1 cellular context compared by ENCODE assay signal in the genomic region with DNA sequence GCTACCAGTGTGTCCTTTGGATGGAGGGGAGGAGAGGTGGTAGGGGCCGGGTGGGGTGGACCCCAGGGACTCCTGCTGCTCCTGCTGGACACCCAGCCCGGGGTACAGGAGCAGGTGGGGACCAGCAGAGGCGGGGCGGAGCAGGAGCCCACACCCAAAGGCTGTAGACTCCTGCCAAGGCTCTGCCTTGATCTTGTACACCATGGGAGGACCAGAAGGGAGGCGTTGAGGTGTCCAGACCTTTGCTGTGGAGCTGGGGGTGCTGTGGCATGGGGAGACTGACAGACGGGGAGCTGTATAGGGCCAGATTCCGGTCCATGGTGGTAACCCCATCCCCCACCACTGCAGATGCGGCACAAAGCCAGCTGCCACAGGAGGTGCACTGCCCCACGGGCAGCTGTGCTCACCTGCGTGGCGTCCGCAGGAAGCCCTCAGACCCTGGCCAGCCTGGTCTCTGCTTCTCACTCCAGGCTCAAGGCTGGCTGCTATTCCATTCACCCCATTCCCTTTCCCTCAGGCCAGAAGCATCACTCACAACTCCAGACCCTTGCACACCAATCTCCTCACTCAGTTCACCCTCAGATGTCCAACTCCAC.
TF ChIP-seq lines count a peak whose summit lies in the region.

No MANE protein-coding gene starts in this region.

TF ChIP-seq in IMR-90, 13 proteins besides CTCF, POLR2A, EP300 and RAD21:
- TF ChIP-seq RCOR1 (IDR thresholded peaks at IDR 0.05; ENCODE audit: insufficient replicate concordance, low read length) (no peak), BHLHE40 (IDR thresholded peaks at IDR 0.05; ENCODE audit: low read depth, low read length) (no peak), MAZ (IDR thresholded peaks at IDR 0.05; ENCODE audit: borderline replicate concordance, low read depth, low read length) (no peak), MAFK (IDR thresholded peaks at IDR 0.05; ENCODE audit: low read depth, low read length) (no peak), SMC3 (IDR thresholded peaks at IDR 0.05; ENCODE audit: low read depth, low read length) (no peak), RFX5 (IDR thresholded peaks at IDR 0.05; ENCODE audit: low read depth, low read length) (no peak)
